22 cellular contexts compared by ENCODE assay signal in the genomic region with DNA sequence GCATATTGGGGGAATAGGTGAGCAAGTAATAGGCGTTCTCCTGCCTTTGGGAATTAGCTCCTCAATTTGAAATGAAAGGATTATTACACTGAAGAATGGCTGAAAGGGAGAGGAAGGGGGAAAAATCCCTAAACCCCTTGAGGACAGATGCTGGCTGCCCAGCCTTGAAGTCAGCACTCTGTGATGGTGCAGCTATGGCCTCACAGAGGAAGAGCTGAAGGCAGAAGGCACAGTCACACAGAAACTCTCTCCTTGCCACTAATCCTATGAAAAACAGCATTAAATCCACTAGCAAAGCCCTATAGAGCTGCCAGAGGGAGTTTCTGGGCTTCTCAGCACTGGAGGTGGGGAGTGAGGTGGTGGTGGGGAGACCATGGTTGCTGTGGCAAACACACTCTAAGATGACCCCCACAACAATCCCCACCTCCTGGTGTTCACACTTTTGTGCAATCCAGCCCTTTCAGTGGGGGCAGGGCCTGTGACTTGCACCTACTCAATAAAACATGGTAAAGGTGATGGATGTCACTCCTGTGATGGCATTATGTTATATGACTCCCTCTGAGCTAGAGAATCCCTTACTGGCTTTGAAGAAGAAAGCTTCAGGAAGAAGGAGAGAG.
A peak's percentile ranks its signal among the peaks of the same experiment; 100 is the strongest.
DNase-seq lines count a peak whose midpoint lies in the region; ATAC-seq and TF ChIP-seq lines count a peak whose summit lies in the region.
"Had no signal": no experiment of that assay in that cellular context is flagged by ENCODE, and none has a peak within 500 bp of the region (broad histone marks: within the 10 kb centered on the region; RNA-seq: fewer than 3 reads in every experiment).

No MANE protein-coding gene starts in this region.

- DNase-seq in CD8-positive, alpha-beta T cell: no peak
- no peak for DNase-seq in naive thymus-derived CD8-positive, alpha-beta T cell
- DNase-seq in DMS 273 (lab: John Stamatoyannopoulos, UW; ENCODE audit: unreplicated experiment) (no peak), coronary artery (ENCODE audit: low spot score) (no peak), SKM-1 treated with dmso at 0.1 percent for 144 hours (lab: John Stamatoyannopoulos, UW; ENCODE audit: unreplicated experiment) (no peak)
- DNase-seq: activated CD8-positive, alpha-beta memory T cell treated with anti-CD3 and anti-CD28 coated beads, Interleukin-2, amount 50 U/mL, for 48 hours; activated naive CD4-positive, alpha-beta T cell treated with anti-CD3 and anti-CD28 coated beads, Interleukin-2, amount 10 ng/mL, durations not matched to agents 7 days and 5 days; body of pancreas; Calu3; dermis blood vessel endothelial cell; foreskin melanocyte; left cardiac atrium; NCI-H187 treated with DMSO at 0.1 percent for 48 hours; sigmoid colon; SJCRH30; stimulated activated CD4-positive, alpha-beta T cell treated with anti-CD3 and anti-CD28 coated beads, Interleukin-2, amount 100 ng/mL, for 24 hours had no signal

- peaks cover 92% of the 10 kb centered on the region for H3K79me2 ChIP-seq in OCI-LY3 (ENCODE audit: low read length)

- CTCF ChIA-PET in CD8-positive, alpha-beta T cell (lab: Charles Lee): no interaction called here

- no peaks in the 10 kb centered on the region for H3K27me3 ChIP-seq in CD8-positive, alpha-beta T cell (ENCODE audit: insufficient read depth, low read length)
- no peaks in the 10 kb centered on the region for H3K27me3 ChIP-seq in OCI-LY3 (ENCODE audit: low read depth, low read length)
- H3K27me3 ChIP-seq: body of pancreas, sigmoid colon, SJCRH30, suprapubic skin had no signal

- no peaks in the 10 kb centered on the region for H3K36me3 ChIP-seq in CD8-positive, alpha-beta T cell (ENCODE audit: insufficient read depth, low read length)
- H3K36me3 ChIP-seq in OCI-LY3 (replicated peaks; ENCODE audit: low read depth, low read length): peaks cover 47% of the 10 kb centered on the region
- H3K36me3 ChIP-seq: sigmoid colon, SJCRH30 had no signal

- H3K4me3 ChIP-seq in CD8-positive, alpha-beta T cell (ENCODE audit: low read depth, low read length): no peak overlapping the region
- no peak overlapping the region for H3K4me3 ChIP-seq in OCI-LY3 (ENCODE audit: low read length)
- no peak overlapping the region for H3K4me3 ChIP-seq in coronary artery
- H3K4me3 ChIP-seq: body of pancreas, sigmoid colon, SJCRH30, suprapubic skin had no signal

- no peak overlapping the region for H3K9ac ChIP-seq in OCI-LY3 (ENCODE audit: low read length)

- H3K4me1 Mint-ChIP-seq in CD8-positive, alpha-beta T cell (ENCODE audit: low read depth): peaks cover 50% of the 10 kb centered on the region
- H3K4me1 Mint-ChIP-seq in naive thymus-derived CD8-positive, alpha-beta T cell: peaks cover 28 to 56% (median 45%) of the 10 kb centered on the region in 4 donors

- ATAC-seq in CD8-positive, alpha-beta T cell: no peak
- peak; percentile 36 for ATAC-seq in GM19351 (IDR thresholded peaks at IDR 0.05; ENCODE audit: unreplicated experiment)
- no peak for ATAC-seq in naive thymus-derived CD8-positive, alpha-beta T cell
- ATAC-seq in GM18861 (IDR thresholded peaks at IDR 0.05; ENCODE audit: unreplicated experiment): no peak
- ATAC-seq: body of pancreas, left cardiac atrium had no signal

- H2AFZ ChIP-seq in OCI-LY3 (ENCODE audit: low read depth, low read length): no peak overlapping the region

- no peak for TF ChIP-seq CTCF in CD8-positive, alpha-beta T cell (IDR thresholded peaks at IDR 0.05)
- TF ChIP-seq CTCF in OCI-LY3 (IDR thresholded peaks at IDR 0.05; ENCODE audit: low read depth, low read length) (no peak), coronary artery (IDR thresholded peaks at IDR 0.05) (no peak)

- H3K4me2 ChIP-seq in OCI-LY3 (ENCODE audit: low read length): peak overlapping the region; percentile 10

- no peaks in the 10 kb centered on the region for H3K4me1 ChIP-seq in CD8-positive, alpha-beta T cell (ENCODE audit: insufficient read depth, low read length)
- peaks cover 36% of the 10 kb centered on the region for H3K4me1 ChIP-seq in OCI-LY3 (ENCODE audit: low read length)
- H3K4me1 ChIP-seq: body of pancreas, sigmoid colon, SJCRH30 had no signal

- H3K27ac ChIP-seq in CD8-positive, alpha-beta T cell (ENCODE audit: low read depth, low read length): no peak overlapping the region
- 0 out of 2 replicates have a peak overlapping the region, but pooled peaks have one; percentile 0 for H3K27ac ChIP-seq in OCI-LY3 (ENCODE audit: low read length)
- no peak overlapping the region for H3K27ac ChIP-seq in coronary artery
- H3K27ac ChIP-seq: body of pancreas, epithelial cell of prostate, sigmoid colon, SJCRH30, suprapubic skin had no signal

- peak overlapping the region; percentile 7 for H3K27ac Mint-ChIP-seq in CD8-positive, alpha-beta T cell
- peak overlapping the region in 7 of 10 donors; percentile 1 to 72 (median 18) for H3K27ac Mint-ChIP-seq in naive thymus-derived CD8-positive, alpha-beta T cell
- H3K27ac Mint-ChIP-seq: activated naive CD4-positive, alpha-beta T cell treated with anti-CD3 and anti-CD28 coated beads, Interleukin-2, amount 10 ng/mL, durations not matched to agents 7 days and 5 days had no signal

- no peak overlapping the region for H3K4me3 Mint-ChIP-seq in CD8-positive, alpha-beta T cell
- no peak overlapping the region for H3K4me3 Mint-ChIP-seq in naive thymus-derived CD8-positive, alpha-beta T cell
- H3K4me3 Mint-ChIP-seq: activated naive CD4-positive, alpha-beta T cell treated with anti-CD3 and anti-CD28 coated beads, Interleukin-2, amount 10 ng/mL, durations not matched to agents 7 days and 5 days had no signal

- peaks cover 93% of the 10 kb centered on the region for H4K20me1 ChIP-seq in OCI-LY3 (ENCODE audit: insufficient read depth, low read length)

- intact Hi-C loops in CD8-positive, alpha-beta T cell (cut with DNase I, micrococcal nuclease): no loop called here

- no peaks in the 10 kb centered on the region for H3K27me3 Mint-ChIP-seq in CD8-positive, alpha-beta T cell (ENCODE audit: low read depth)
- H3K27me3 Mint-ChIP-seq in naive thymus-derived CD8-positive, alpha-beta T cell: no peaks in the 10 kb centered on the region
- H3K27me3 Mint-ChIP-seq: activated naive CD4-positive, alpha-beta T cell treated with anti-CD3 and anti-CD28 coated beads, Interleukin-2, amount 10 ng/mL, durations not matched to agents 7 days and 5 days had no signal

- no peaks in the 10 kb centered on the region for H3K9me3 ChIP-seq in CD8-positive, alpha-beta T cell (ENCODE audit: low read length)
- no peaks in the 10 kb centered on the region for H3K9me3 ChIP-seq in OCI-LY3 (ENCODE audit: insufficient read depth, low read length)
- H3K9me3 ChIP-seq: body of pancreas, sigmoid colon, SJCRH30, suprapubic skin had no signal

- peaks cover 48% of the 10 kb centered on the region for H3K36me3 Mint-ChIP-seq in CD8-positive, alpha-beta T cell
- H3K36me3 Mint-ChIP-seq in naive thymus-derived CD8-positive, alpha-beta T cell: peaks cover 0 to 35% (median 14%) of the 10 kb centered on the region in 3 donors

- no peaks in the 10 kb centered on the region for H3K9me3 Mint-ChIP-seq in CD8-positive, alpha-beta T cell
- no peaks in the 10 kb centered on the region for H3K9me3 Mint-ChIP-seq in naive thymus-derived CD8-positive, alpha-beta T cell
- H3K9me3 Mint-ChIP-seq: activated naive CD4-positive, alpha-beta T cell treated with anti-CD3 and anti-CD28 coated beads, Interleukin-2, amount 10 ng/mL, durations not matched to agents 7 days and 5 days; IgD-negative memory B cell had no signal

- POLR2A ChIA-PET in CD8-positive, alpha-beta T cell (lab: Charles Lee): interaction anchor here (0.6 to 1.1 kb wide), 3 partner anchors 28 to 63 kb away, joined by 3 to 4 read pairs (median 3); no protein-coding TSS in a partner anchor
- POLR2A ChIA-PET in naive thymus-derived CD8-positive, alpha-beta T cell (lab: Charles Lee): no interaction called here
